In the genomic region with DNA sequence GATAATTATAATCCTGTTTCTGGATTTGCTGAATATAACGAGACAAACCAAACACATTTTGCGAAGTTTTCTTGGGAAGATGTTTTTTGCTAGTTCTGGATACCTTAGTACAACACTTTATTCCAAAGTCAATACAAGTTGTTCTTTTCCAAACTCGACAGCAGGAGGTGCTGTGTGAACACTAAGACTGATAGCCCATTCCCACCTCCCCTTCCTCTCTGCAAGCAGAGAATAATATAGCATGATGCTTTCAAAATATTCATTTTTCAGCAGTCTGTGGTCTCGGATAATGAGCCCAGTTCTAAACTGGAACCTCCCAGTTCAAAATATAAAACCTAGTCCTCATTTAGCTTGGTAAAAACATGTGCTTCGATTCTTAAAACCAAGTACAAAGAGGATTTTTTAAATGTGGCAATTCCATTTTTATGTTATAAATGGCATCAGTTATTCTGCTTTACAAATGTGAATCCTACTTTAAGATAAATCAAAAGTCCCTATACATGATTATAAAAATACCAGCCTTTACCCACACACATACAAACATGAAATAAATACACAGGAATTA, we compare ENCODE assay signal across 9 cellular contexts.
A peak's percentile ranks its signal among the peaks of the same experiment; 100 is the strongest.
DNase-seq lines count a peak whose midpoint lies in the region; TF ChIP-seq lines count a peak whose summit lies in the region.
"Had no signal": no experiment of that assay in that cellular context is flagged by ENCODE, and none has a peak within 500 bp of the region (broad histone marks: within the 10 kb centered on the region; RNA-seq: fewer than 3 reads in every experiment).

No MANE protein-coding gene starts in this region.

- H4K20me1 ChIP-seq in OCI-LY7 (ENCODE audit: insufficient read depth, low read length), result no peaks in the 10 kb centered on the region
- H4K20me1 ChIP-seq: BLaER1 had no signal

- no peaks in the 10 kb centered on the region for H3K79me2 ChIP-seq in OCI-LY7 (ENCODE audit: insufficient read depth, low read depth, low read length)

- peak; percentile 83 for TF ChIP-seq CTCF in OCI-LY7 (conservative IDR thresholded peaks at IDR 0.05; ENCODE audit: low read length)

- DNase-seq in NCI-H2029 treated with DMSO at 0.1 percent for 48 hours (lab: John Stamatoyannopoulos, UW) (peak; percentile 12), NCI-H2029 (lab: John Stamatoyannopoulos, UW) (no peak), HuH-7 (ENCODE audit: low spot score) (peak; percentile 15), OCI-LY7 (ENCODE audit: low spot score) (peak; percentile 39), dermis blood vessel endothelial cell (peak; percentile 68), OCI-M2 (lab: John Stamatoyannopoulos, UW; ENCODE audit: unreplicated experiment) (no peak)
- DNase-seq in activated T-helper 1 cell treated with anti-CD3 and anti-CD28 coated beads, Interleukin-12 subunit alpha, Interleukin-12 subunit beta, Interleukin-2, Interleukin-4 antibody, amounts not matched to agents 30 ng/mL and 10 ng/mL and 1 ng/mL, durations not matched to agents 14 hours and 24 hours and 36 hours (ENCODE audit: low spot score), result no peak

- H3K36me3 ChIP-seq in OCI-LY7 (ENCODE audit: insufficient read depth, low read length) (no peaks in the 10 kb centered on the region), neuron (ENCODE audit: insufficient read depth, low read length) (no peaks in the 10 kb centered on the region)
- H3K36me3 ChIP-seq: BLaER1 had no signal

- H3K36me3 Mint-ChIP-seq in activated T-helper 1 cell treated with anti-CD3 and anti-CD28 coated beads, Interleukin-12 subunit alpha, Interleukin-12 subunit beta, Interleukin-2, Interleukin-4 antibody, amounts not matched to agents 30 ng/mL and 10 ng/mL and 1 ng/mL, durations not matched to agents 14 hours and 24 hours and 36 hours (ENCODE audit: low read depth), result no peaks in the 10 kb centered on the region

- no peaks in the 10 kb centered on the region for H3K9me2 ChIP-seq in OCI-LY7 (ENCODE audit: insufficient read depth, low read length)

- no peaks in the 10 kb centered on the region for H3K9me3 Mint-ChIP-seq in activated T-helper 1 cell treated with anti-CD3 and anti-CD28 coated beads, Interleukin-12 subunit alpha, Interleukin-12 subunit beta, Interleukin-2, Interleukin-4 antibody, amounts not matched to agents 30 ng/mL and 10 ng/mL and 1 ng/mL, durations not matched to agents 14 hours and 24 hours and 36 hours

- H3K4me1 ChIP-seq in OCI-LY7 (ENCODE audit: insufficient read depth, low read length, poor library complexity, severe bottlenecking) (no peaks in the 10 kb centered on the region), neuron (ENCODE audit: insufficient read depth, low read length) (peaks cover 73% of the 10 kb centered on the region)
- H3K4me1 ChIP-seq: BLaER1 had no signal

- no peak overlapping the region for H2AFZ ChIP-seq in OCI-LY7 (ENCODE audit: low read length)
- peak overlapping the region; percentile 84 for H2AFZ ChIP-seq in neuron (ENCODE audit: low read depth, low read length)

- POLR2A ChIA-PET in OCI-LY7 (lab: Charles Lee), result interaction anchor here (0.6 kb wide), 1 partner anchor 829 kb away, joined by 3 read pairs; no protein-coding TSS in a partner anchor

- intact Hi-C loops in OCI-LY7 (cut with micrococcal nuclease; ENCODE audit: unreplicated experiment), result no loop called here
- intact Hi-C loops in activated T-helper 1 cell treated with anti-CD3 and anti-CD28 coated beads, Interleukin-12 subunit alpha, Interleukin-12 subunit beta, Interleukin-2, Interleukin-4 antibody, amounts not matched to agents 30 ng/mL and 10 ng/mL and 1 ng/mL, durations not matched to agents 14 hours and 24 hours and 36 hours (cut with micrococcal nuclease), result loop anchor here (5.0 kb wide), 1 partner anchor 767 kb away; no protein-coding TSS in a partner anchor

- H3K4me2 ChIP-seq in OCI-LY7 (ENCODE audit: low read length), result no peak overlapping the region
- H3K4me2 ChIP-seq: BLaER1 had no signal

- H3K27ac ChIP-seq in OCI-LY7 (ENCODE audit: low read depth, low read length, poor library complexity, severe bottlenecking), result no peak overlapping the region
- H3K27ac ChIP-seq: BLaER1 had no signal

- CTCF ChIA-PET in OCI-LY7 (lab: Charles Lee; ENCODE audit: unreplicated experiment), result no interaction called here

- no peaks in the 10 kb centered on the region for H3K9me3 ChIP-seq in OCI-LY7 (ENCODE audit: low read length)
- H3K9me3 ChIP-seq in neuron (ENCODE audit: low read length), result no peaks in the 10 kb centered on the region
- H3K9me3 ChIP-seq: BLaER1 had no signal

- no peaks in the 10 kb centered on the region for H3K27me3 ChIP-seq in neuron (ENCODE audit: insufficient read depth, low read length)
- H3K27me3 ChIP-seq: BLaER1 had no signal

- BruUV-seq in OCI-LY7 (replicated peaks; lab: Mats Ljungman, UMichigan), result no TSS peak

- H3K27me3 Mint-ChIP-seq in activated T-helper 1 cell treated with anti-CD3 and anti-CD28 coated beads, Interleukin-12 subunit alpha, Interleukin-12 subunit beta, Interleukin-2, Interleukin-4 antibody, amounts not matched to agents 30 ng/mL and 10 ng/mL and 1 ng/mL, durations not matched to agents 14 hours and 24 hours and 36 hours (ENCODE audit: insufficient read depth), result no peaks in the 10 kb centered on the region

- no peak overlapping the region for H3K4me3 ChIP-seq in OCI-LY7 (ENCODE audit: low read depth, low read length, poor library complexity, severe bottlenecking)
- no peak overlapping the region for H3K4me3 ChIP-seq in neuron (ENCODE audit: low read length)
- H3K4me3 ChIP-seq: BLaER1 had no signal

- H3K4me1 Mint-ChIP-seq in activated T-helper 1 cell treated with anti-CD3 and anti-CD28 coated beads, Interleukin-12 subunit alpha, Interleukin-12 subunit beta, Interleukin-2, Interleukin-4 antibody, amounts not matched to agents 30 ng/mL and 10 ng/mL and 1 ng/mL, durations not matched to agents 14 hours and 24 hours and 36 hours (ENCODE audit: low read depth), result no peaks in the 10 kb centered on the region

- no peak overlapping the region for H3K27ac Mint-ChIP-seq in activated T-helper 1 cell treated with anti-CD3 and anti-CD28 coated beads, Interleukin-12 subunit alpha, Interleukin-12 subunit beta, Interleukin-2, Interleukin-4 antibody, amounts not matched to agents 30 ng/mL and 10 ng/mL and 1 ng/mL, durations not matched to agents 14 hours and 24 hours and 36 hours

- H3K4me3 Mint-ChIP-seq in activated T-helper 1 cell treated with anti-CD3 and anti-CD28 coated beads, Interleukin-12 subunit alpha, Interleukin-12 subunit beta, Interleukin-2, Interleukin-4 antibody, amounts not matched to agents 30 ng/mL and 10 ng/mL and 1 ng/mL, durations not matched to agents 14 hours and 24 hours and 36 hours, result no peak overlapping the region

Comparison
In these comparisons a context has a peak if more than half of its experiments do, and no peak if none do; other contexts are left out.
1. DNase-seq: peak in NCI-H2029 treated with DMSO at 0.1 percent for 48 hours (single experiment), HuH-7 (single experiment), OCI-LY7 (single experiment) and dermis blood vessel endothelial cell (single experiment); none in NCI-H2029 (single experiment), OCI-M2 (single experiment) and activated T-helper 1 cell treated with anti-CD3 and anti-CD28 coated beads, Interleukin-12 subunit alpha, Interleukin-12 subunit beta, Interleukin-2, Interleukin-4 antibody, amounts not matched to agents 30 ng/mL and 10 ng/mL and 1 ng/mL, durations not matched to agents 14 hours and 24 hours and 36 hours (single experiment).